In the genomic region with DNA sequence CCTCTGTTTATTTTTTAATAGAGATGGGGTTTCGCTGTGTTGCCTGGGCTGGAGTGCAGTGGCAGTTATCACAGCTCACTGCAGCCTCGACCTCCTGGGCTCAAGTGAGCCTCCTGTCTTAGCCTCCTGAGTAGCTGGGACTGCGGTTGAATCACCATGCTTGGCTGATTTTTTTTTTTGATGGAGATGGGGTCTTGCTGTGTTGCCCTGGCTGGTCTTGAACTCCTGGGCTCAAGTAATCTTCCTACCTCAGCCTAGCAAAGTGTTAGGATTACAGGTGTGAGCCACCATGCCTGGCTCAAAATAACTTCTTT, we compare ENCODE assay signal across 8 cellular contexts. TPM values are rescaled to one million over a fixed set of nuclear protein-coding genes. Genes with fewer than 3 reads are reported as not detected.
DNase-seq lines count a peak whose midpoint lies in the region; ATAC-seq and TF ChIP-seq lines count a peak whose summit lies in the region.

No MANE protein-coding gene starts in this region.

- POLR2A ChIA-PET in activated CD4-positive, alpha-beta memory T cell treated with anti-CD3 and anti-CD28 coated beads, Interleukin-2, amount 10 ng/mL, durations not matched to agents 7 days and 5 days (lab: Charles Lee): interaction anchor here (0.8 to 2.7 kb wide), 9 partner anchors 17 to 1250 kb away, joined by 3 to 31 read pairs (median 15); a partner anchor contains a TSS

- no peak for ATAC-seq in gastrocnemius medialis

- H3K4me3 Mint-ChIP-seq in activated CD4-positive, alpha-beta memory T cell treated with anti-CD3 and anti-CD28 coated beads, Interleukin-2, amount 10 ng/mL, durations not matched to agents 7 days and 5 days: peak overlapping the region; percentile 76

- peaks cover 44% of the 10 kb centered on the region for H3K4me1 Mint-ChIP-seq in activated CD4-positive, alpha-beta memory T cell treated with anti-CD3 and anti-CD28 coated beads, Interleukin-2, amount 10 ng/mL, durations not matched to agents 7 days and 5 days

- no peak for TF ChIP-seq POLR2A in gastrocnemius medialis (IDR thresholded peaks at IDR 0.05)

- peaks cover 6% of the 10 kb centered on the region for H3K36me3 Mint-ChIP-seq in activated CD4-positive, alpha-beta memory T cell treated with anti-CD3 and anti-CD28 coated beads, Interleukin-2, amount 10 ng/mL, durations not matched to agents 7 days and 5 days (ENCODE audit: low read depth)

- in situ Hi-C loops in gastrocnemius medialis (cut with MboI; ENCODE audit: low sequenced_read_pairs in 4 of 4): no loop called here

- H3K4me3 ChIP-seq in fibroblast of the aortic adventitia (ENCODE audit: low read depth, low read length): peak overlapping the region; percentile 63
- H3K4me3 ChIP-seq in gastrocnemius medialis: peak overlapping the region; percentile 55 to 69 (median 62)

- no peaks in the 10 kb centered on the region for H3K9me3 ChIP-seq in ES-I3 (ENCODE audit: control insufficient read depth, insufficient read depth, low read length)
- H3K9me3 ChIP-seq in gastrocnemius medialis: no peaks in the 10 kb centered on the region

- peak overlapping the region; percentile 90 to 94 (median 92) for H3K27ac ChIP-seq in gastrocnemius medialis

- CTCF ChIA-PET in activated CD4-positive, alpha-beta memory T cell treated with anti-CD3 and anti-CD28 coated beads, Interleukin-2, amount 10 ng/mL, durations not matched to agents 7 days and 5 days (lab: Charles Lee): interaction anchor here (1.2 to 1.7 kb wide), 5 partner anchors 35 to 169 kb away, joined by 3 to 10 read pairs (median 4); a partner anchor contains a TSS

- H3K27ac Mint-ChIP-seq in activated CD4-positive, alpha-beta memory T cell treated with anti-CD3 and anti-CD28 coated beads, Interleukin-2, amount 10 ng/mL, durations not matched to agents 7 days and 5 days: peak overlapping the region; percentile 72

- H3K4me1 ChIP-seq in ES-I3 (ENCODE audit: insufficient read depth, low read length) (peaks cover 22% of the 10 kb centered on the region), gastrocnemius medialis (peaks cover 13 to 30% of the 10 kb centered on the region in 2 donors)

- H3K9ac ChIP-seq in ES-I3 (ENCODE audit: low read depth, low read length): peak overlapping the region; percentile 47; the same call in 1 of the 2 replicates

- H3K9me3 Mint-ChIP-seq in activated CD4-positive, alpha-beta memory T cell treated with anti-CD3 and anti-CD28 coated beads, Interleukin-2, amount 10 ng/mL, durations not matched to agents 7 days and 5 days: no peaks in the 10 kb centered on the region

- no peaks in the 10 kb centered on the region for H3K27me3 ChIP-seq in gastrocnemius medialis

- intact Hi-C loops in gastrocnemius medialis (cut with DNase I; ENCODE audit: low total_unique reads): loop anchor here (2.0 to 10.0 kb wide), 2 partner anchors 46 to 80 kb away; no protein-coding TSS in a partner anchor

- H3K36me3 ChIP-seq in ES-I3 (ENCODE audit: insufficient read depth, low read length): no peaks in the 10 kb centered on the region
- H3K36me3 ChIP-seq in gastrocnemius medialis: no peaks in the 10 kb centered on the region

- no peaks in the 10 kb centered on the region for H3K27me3 Mint-ChIP-seq in activated CD4-positive, alpha-beta memory T cell treated with anti-CD3 and anti-CD28 coated beads, Interleukin-2, amount 10 ng/mL, durations not matched to agents 7 days and 5 days

- no peak for DNase-seq in activated CD4-positive, alpha-beta memory T cell treated with anti-CD3 and anti-CD28 coated beads, Interleukin-2, amount 10 ng/mL, durations not matched to agents 7 days and 5 days
- DNase-seq in fibroblast of the aortic adventitia (ENCODE audit: low read depth): no peak
- no peak for DNase-seq in gastrocnemius medialis
- no peak for DNase-seq in stimulated activated CD4-positive, alpha-beta T cell treated with anti-CD3 and anti-CD28 coated beads, Interleukin-4, amount 100 ng/mL, for 4 hours
- DNase-seq in stimulated activated naive CD4-positive, alpha-beta T cell treated with Interleukin-2 at 50 U/mL for 16 hours (lab: John Stamatoyannopoulos, UW): no peak
- DNase-seq in stimulated activated CD4-positive, alpha-beta T cell treated with anti-CD3 and anti-CD28 coated beads, Interleukin-4, amount 100 ng/mL, for 24 hours: no peak
- no peak for DNase-seq in OCI-M2 (lab: John Stamatoyannopoulos, UW; ENCODE audit: unreplicated experiment)

- no peak for TF ChIP-seq CTCF in fibroblast of the aortic adventitia (IDR thresholded peaks at IDR 0.05; ENCODE audit: insufficient read depth, low read length)
- TF ChIP-seq CTCF in gastrocnemius medialis (IDR thresholded peaks at IDR 0.05 in 4 of 5, conservative IDR thresholded peaks at IDR 0.05 in 1 of 5): no peak

RNA-seq across cellular contexts. Expression of a gene that starts 8.1 kb away (rescaled TPM):
- 10 to 100 TPM; 12.2 to 16.1 TPM for total RNA-seq in activated CD4-positive, alpha-beta memory T cell treated with anti-CD3 and anti-CD28 coated beads, Interleukin-2, amount 10 ng/mL, durations not matched to agents 7 days and 5 days
- total RNA-seq in fibroblast of the aortic adventitia (ENCODE audit: low replicate concordance) (6.1 and 34.6 TPM in 2 replicates), gastrocnemius medialis (10 to 100 TPM in 3 of 4 donors, 1 to 10 TPM in 1; 7.8 to 16.6 (median 11.0) TPM)

RNA-seq across cellular contexts. Expression of a gene that starts 35.2 kb away (rescaled TPM):
- total RNA-seq in activated CD4-positive, alpha-beta memory T cell treated with anti-CD3 and anti-CD28 coated beads, Interleukin-2, amount 10 ng/mL, durations not matched to agents 7 days and 5 days: 100 to 1,000 TPM; 128 to 133 TPM
- 69.0 and 105 TPM in 2 replicates for total RNA-seq in fibroblast of the aortic adventitia (ENCODE audit: low replicate concordance)
- total RNA-seq in gastrocnemius medialis: 100 to 1,000 TPM in 1 of 4 donors, 10 to 100 TPM in 3; 67.5 to 106 (median 74.7) TPM
